Comparison of ENCODE assay signal across 22 cellular contexts in the genomic region with DNA sequence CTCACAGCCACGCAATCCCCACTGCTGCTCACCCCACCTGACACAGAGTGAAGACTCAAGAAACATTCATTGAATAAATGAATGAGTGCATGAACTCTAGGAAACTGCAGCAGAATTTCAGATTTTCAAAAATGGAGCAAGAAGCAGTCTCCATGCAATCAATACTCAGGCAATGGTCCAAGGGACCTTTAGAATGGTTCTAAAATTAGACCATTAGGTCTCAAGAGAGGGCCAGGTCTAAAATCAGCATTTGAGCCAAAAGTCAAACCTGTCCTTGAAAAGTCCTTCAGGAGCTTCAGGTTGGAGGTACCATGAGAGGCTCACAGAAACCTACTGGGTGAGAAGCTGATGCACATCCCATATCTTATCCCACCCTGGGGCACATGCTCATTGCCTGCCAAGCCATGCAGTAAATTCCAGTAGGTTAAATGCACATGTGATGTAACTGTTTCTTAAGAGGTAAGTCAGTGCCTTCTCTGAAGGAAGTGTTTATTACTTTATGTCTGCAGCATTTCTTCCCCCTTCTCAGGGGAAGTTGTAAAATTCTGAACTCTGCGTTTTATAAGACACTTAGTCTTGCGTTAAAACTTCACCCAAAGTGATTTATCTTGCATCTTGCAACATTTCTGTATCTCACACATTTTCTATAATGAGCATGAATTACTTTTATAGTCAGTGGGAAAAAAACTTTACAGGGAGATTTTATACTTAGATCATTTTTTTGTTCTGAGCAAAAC.
A peak's percentile ranks its signal among the peaks of the same experiment; 100 is the strongest.
DNase-seq lines count a peak whose midpoint lies in the region; ATAC-seq and TF ChIP-seq lines count a peak whose summit lies in the region.
"Had no signal": no experiment of that assay in that cellular context is flagged by ENCODE, and none has a peak within 500 bp of the region (broad histone marks: within the 10 kb centered on the region; RNA-seq: fewer than 3 reads in every experiment).

No MANE protein-coding gene starts in this region.

- H3K4me1 ChIP-seq in right lobe of liver: peaks cover 0 to 20% (median 3%) of the 10 kb centered on the region in 4 donors
- H3K4me1 ChIP-seq: lower lobe of right lung, neural progenitor cell, tibial nerve had no signal

- H3K27me3 ChIP-seq in right lobe of liver: no peaks in the 10 kb centered on the region
- H3K27me3 ChIP-seq: esophagus squamous epithelium, neural progenitor cell, tibial nerve had no signal

- TF ChIP-seq CTCF in epithelial cell of esophagus (IDR thresholded peaks at IDR 0.05; ENCODE audit: insufficient read depth, low read depth, low read length, missing control alignments) (no peak), right lobe of liver (IDR thresholded peaks at IDR 0.05) (no peak)

- no peak for TF ChIP-seq POLR2A in right lobe of liver (IDR thresholded peaks at IDR 0.05)

- intact Hi-C loops in right lobe of liver (cut with DNase I): no loop called here

- no peak overlapping the region for H3K27ac ChIP-seq in right lobe of liver
- H3K27ac ChIP-seq: esophagus squamous epithelium, lower lobe of right lung, neural progenitor cell, tibial nerve had no signal

- 70% methylated on average over 3 of the region's 3 CpGs for WGBS in right lobe of liver (ENCODE audit: insufficient coverage, low coverage, low lambda C conversion rate, missing lambda C conversion rate)

- H3K9me3 ChIP-seq in right lobe of liver: no peaks in the 10 kb centered on the region
- H3K9me3 ChIP-seq: esophagus squamous epithelium, lower lobe of right lung had no signal

- no peaks in the 10 kb centered on the region for H3K36me3 ChIP-seq in right lobe of liver
- H3K36me3 ChIP-seq: esophagus squamous epithelium, lower lobe of right lung, neural progenitor cell, tibial nerve had no signal

- ATAC-seq in right lobe of liver (peak; percentile 62 to 90 (median 68)), HG02840 (IDR thresholded peaks at IDR 0.05; ENCODE audit: low FRiP score, unreplicated experiment) (no peak), HG03442 (IDR thresholded peaks at IDR 0.05; ENCODE audit: unreplicated experiment) (no peak)
- ATAC-seq: activated CD8-positive, alpha-beta T cell treated with anti-CD3 and anti-CD28 coated beads, Interleukin-2, amount 10 ng/mL, durations not matched to agents 7 days and 5 days; effector memory CD8-positive, alpha-beta T cell; lower lobe of right lung; stimulated activated naive CD8-positive, alpha-beta T cell treated with anti-CD3 and anti-CD28 coated beads, Interleukin-15, amount 100 ng/mL, for 72 hours had no signal

- H3K4me3 ChIP-seq in epithelial cell of esophagus (ENCODE audit: low read length) (no peak overlapping the region), right lobe of liver (no peak overlapping the region)
- H3K4me3 ChIP-seq: esophagus squamous epithelium, lower lobe of right lung, neural progenitor cell, tibial nerve had no signal

- DNase-seq in GM04503 (ENCODE audit: low read depth) (peak; percentile 90), NOMO-1 (lab: John Stamatoyannopoulos, UW; ENCODE audit: unreplicated experiment in 2 of 2) (peak; percentile 65 to 91), epithelial cell of esophagus (ENCODE audit: low read depth) (peak; percentile 47), right lobe of liver (no peak), mesenteric fat pad (ENCODE audit: low spot score) (no peak), NCI-H146 treated with DMSO at 0.1 percent for 48 hours (lab: John Stamatoyannopoulos, UW; ENCODE audit: unreplicated experiment) (no peak)
- DNase-seq: activated CD4-positive, alpha-beta T cell treated with anti-CD3 and anti-CD28 coated beads for 1 hour; activated CD8-positive, alpha-beta T cell treated with anti-CD3 and anti-CD28 coated beads, Interleukin-2, amount 10 ng/mL, durations not matched to agents 7 days and 5 days; activated T-cell treated with anti-CD3 and anti-CD28 coated beads, Interleukin-2, amount 50 U/mL, for 24 hours; effector memory CD8-positive, alpha-beta T cell; esophagus squamous epithelium; Karpas-422; lower lobe of right lung; NCI-H2081; NCI-H774; posterior cingulate gyrus; SHP77; stimulated activated naive CD8-positive, alpha-beta T cell treated with anti-CD3 and anti-CD28 coated beads, Interleukin-15, amount 100 ng/mL, for 72 hours had no signal

Comparison
In these comparisons a context has a peak if more than half of its experiments do, and no peak if none do; other contexts are left out.
1. DNase-seq: peak in GM04503 (single experiment), NOMO-1 (2 of 2) and epithelial cell of esophagus (single experiment); none in right lobe of liver (0 of 3), mesenteric fat pad (single experiment) and NCI-H146 treated with DMSO at 0.1 percent for 48 hours (single experiment).
2. ATAC-seq: peak in right lobe of liver (4 of 4); none in HG02840 (single experiment) and HG03442 (single experiment).